ENCODE assay signal across 8 cellular contexts in genomic region chr17:64496786-64497564, GRCh38. TPM values are rescaled to one million over a fixed set of nuclear protein-coding genes. Genes with fewer than 3 reads are reported as not detected.
A peak's percentile ranks its signal among the peaks of the same experiment; 100 is the strongest.
DNase-seq lines count a peak whose midpoint lies in the region; ATAC-seq and TF ChIP-seq lines count a peak whose summit lies in the region.

Gene POLG2 (minus strand): TSS chr17:64497054. CDS start chr17:64496968, 86 bp downstream.

- peak; percentile 92 for TF ChIP-seq POLR2A in GM19193 (IDR thresholded peaks at IDR 0.05; ENCODE audit: extremely low read depth, insufficient read depth, insufficient read length)

- H3K4me3 ChIP-seq in BE2C (ENCODE audit: low read depth, low read length) = peak within 1 kb of the TSS; percentile 77
- H3K4me3 ChIP-seq in kidney epithelial cell (ENCODE audit: low read depth, low read length) = peak within 1 kb of the TSS; percentile 81

- peak; percentile 97 for DNase-seq in BE2C
- DNase-seq in NCI-H460 (ENCODE audit: extremely low read depth, low read depth) = peak; percentile 92
- peak; percentile 96 for DNase-seq in activated CD4-positive, CD25-positive, alpha-beta regulatory T cell treated with anti-CD3 and anti-CD28 coated beads, Interleukin-2, amount 50 U/mL, for 72 hours
- DNase-seq in cerebellar cortex (ENCODE audit: low spot score) = peak; percentile 94
- peak; percentile 78 for DNase-seq in kidney epithelial cell (ENCODE audit: low read depth)
- DNase-seq in stimulated activated CD4-positive, alpha-beta T cell treated with anti-CD3 and anti-CD28 coated beads, Interleukin-15, amount 100 ng/mL, for 24 hours = peak; percentile 97

- H3K36me3 ChIP-seq in BE2C (peaks cover 49% of the 10 kb centered on the region), kidney epithelial cell (ENCODE audit: control insufficient read depth, insufficient read depth, low read length) (peaks cover 3% of the 10 kb centered on the region)

- H3K27me3 ChIP-seq in BE2C = no peaks in the 10 kb centered on the region; the same call in 1 of the 2 replicates
- no peaks in the 10 kb centered on the region for H3K27me3 ChIP-seq in kidney epithelial cell (ENCODE audit: control insufficient read depth, insufficient read depth, low read length)

- TF ChIP-seq CTCF in BE2C (IDR thresholded peaks at IDR 0.05; ENCODE audit: low read depth, low read length) (peak; percentile 65), kidney epithelial cell (IDR thresholded peaks at IDR 0.05; ENCODE audit: insufficient read depth, low read length, poor library complexity, severe bottlenecking) (peak; percentile 61)

- H3K4me1 ChIP-seq in BE2C = no peaks in the 10 kb centered on the region; the same call in 1 of the 2 replicates

- no peaks in the 10 kb centered on the region for H3K9me3 ChIP-seq in BE2C

- peak; percentile 89 for ATAC-seq in HG03432 (IDR thresholded peaks at IDR 0.05; ENCODE audit: unreplicated experiment)

RNA-seq across cellular contexts. Expression of gene POLG2, which starts in this region (rescaled TPM):
- 19.5 TPM for polyA plus RNA-seq in BE2C (2012; ENCODE audit: insufficient read depth, insufficient read length, low read depth)
- total RNA-seq in NCI-H460 (2014; rRNA removed; shearing (Covaris generic)) = 20.5 and 29.1 TPM in 2 replicates
- 61.7 and 66.7 TPM in 2 replicates for polyA plus RNA-seq in NCI-H460 (2014; cell fraction: nucleus; rRNA removed)
- total RNA-seq in kidney epithelial cell = 6.9 and 7.6 TPM in 2 replicates

Comparison
In these comparisons a context has a peak if more than half of its experiments do, and no peak if none do; other contexts are left out.
1. Peak in every context shown above with its lines: DNase-seq, ATAC-seq and H3K4me3 ChIP-seq.